ENCODE assay signal across 8 cellular contexts in genomic region chr20:18793625-18794427, GRCh38. TPM values are rescaled to one million over a fixed set of nuclear protein-coding genes. Genes with fewer than 3 reads are reported as not detected.
A peak's percentile ranks its signal among the peaks of the same experiment; 100 is the strongest.
DNase-seq lines count a peak whose midpoint lies in the region; TF ChIP-seq lines count a peak whose summit lies in the region.

No MANE protein-coding gene starts in this region.

- peak in 1 of 2 donors; percentile 65 for TF ChIP-seq POLR2A in suprapubic skin (IDR thresholded peaks at IDR 0.05)

- H3K4me3 ChIP-seq in HAP-1 (peak overlapping the region; percentile 47), MG63 (peak overlapping the region; percentile 65), suprapubic skin (peak overlapping the region; percentile 86)

- no peak for TF ChIP-seq CTCF in suprapubic skin (IDR thresholded peaks at IDR 0.05)

- H3K27me3 ChIP-seq in HAP-1 (ENCODE audit: low read depth) (no peaks in the 10 kb centered on the region), MG63 (no peaks in the 10 kb centered on the region), suprapubic skin (peaks cover 3% of the 10 kb centered on the region)

- 8% methylated on average over 22 of the region's 29 CpGs for WGBS in suprapubic skin

- peak overlapping the region; percentile 94 for H3K27ac Mint-ChIP-seq in activated naive CD4-positive, alpha-beta T cell treated with anti-CD3 and anti-CD28 coated beads for 36 hours

- H3K36me3 ChIP-seq in HAP-1 (replicated peaks) (no peaks in the 10 kb centered on the region), MG63 (no peaks in the 10 kb centered on the region), suprapubic skin (no peaks in the 10 kb centered on the region)

- no peak for TF ChIP-seq EP300 in suprapubic skin (IDR thresholded peaks at IDR 0.05)

- peak overlapping the region; percentile 93 for H3K27ac ChIP-seq in suprapubic skin

- CTCF ChIA-PET in activated naive CD4-positive, alpha-beta T cell treated with anti-CD3 and anti-CD28 coated beads for 36 hours (lab: Charles Lee): interaction anchor here (0.6 kb wide), 1 partner anchor 43 kb away, joined by 3 read pairs; no protein-coding TSS in a partner anchor

- intact Hi-C loops in activated naive CD4-positive, alpha-beta T cell treated with anti-CD3 and anti-CD28 coated beads for 36 hours (cut with micrococcal nuclease): loop anchor here (1.0 to 5.0 kb wide), 7 partner anchors 162 to 506 kb away; partner anchors contain the start of genes DTD1, DZANK1, POLR3F and SEC23B

- peaks cover 12% of the 10 kb centered on the region for H3K4me1 Mint-ChIP-seq in activated naive CD4-positive, alpha-beta T cell treated with anti-CD3 and anti-CD28 coated beads for 36 hours (ENCODE audit: low read depth)

- peaks cover 8% of the 10 kb centered on the region for H3K27me3 Mint-ChIP-seq in activated naive CD4-positive, alpha-beta T cell treated with anti-CD3 and anti-CD28 coated beads for 36 hours (ENCODE audit: low read depth)

- peaks cover 8% of the 10 kb centered on the region; the same call in 1 of the 2 replicates for H3K4me1 ChIP-seq in HAP-1
- H3K4me1 ChIP-seq in suprapubic skin: peaks cover 12% of the 10 kb centered on the region

- DNase-seq in GF-D8 (lab: John Stamatoyannopoulos, UW) (peak; percentile 72), HAP-1 (ENCODE audit: low spot score in 2 of 2) (peak; percentile 85 to 87), MG63 (peak; percentile 70), SIG-M5 treated with dmso at 0.1 percent for 504 hours (lab: John Stamatoyannopoulos, UW; ENCODE audit: unreplicated experiment) (peak; percentile 94), germinal center (ENCODE audit: low spot score) (peak; percentile 84), non-pigmented ciliary epithelial cell (ENCODE audit: low read depth) (peak; percentile 54), suprapubic skin (ENCODE audit: low spot score in 2 of 2) (peak; percentile 92 to 93)
- peak; percentile 93 for DNase-seq in activated naive CD4-positive, alpha-beta T cell treated with anti-CD3 and anti-CD28 coated beads for 36 hours

- in situ Hi-C loops in HAP-1 (cut with MboI; ENCODE audit: low sequenced_read_pairs): no loop called here

- H3K9me3 Mint-ChIP-seq in activated naive CD4-positive, alpha-beta T cell treated with anti-CD3 and anti-CD28 coated beads for 36 hours: peaks cover 6% of the 10 kb centered on the region

- H3K36me3 Mint-ChIP-seq in activated naive CD4-positive, alpha-beta T cell treated with anti-CD3 and anti-CD28 coated beads for 36 hours (ENCODE audit: low read depth): peaks cover 6% of the 10 kb centered on the region

- H3K9me3 ChIP-seq in HAP-1 (no peaks in the 10 kb centered on the region), MG63 (no peaks in the 10 kb centered on the region), suprapubic skin (no peaks in the 10 kb centered on the region)

- peak overlapping the region; percentile 91 for H3K4me3 Mint-ChIP-seq in activated naive CD4-positive, alpha-beta T cell treated with anti-CD3 and anti-CD28 coated beads for 36 hours

RNA-seq across cellular contexts. Expression of gene SCP2D1, which starts 19.8 kb away (rescaled TPM):
- not detected in 2 replicates for total RNA-seq in MG63 (2014; rRNA removed; shearing (Covaris generic); ENCODE audit: low replicate concordance)
- not detected for total RNA-seq in activated naive CD4-positive, alpha-beta T cell treated with anti-CD3 and anti-CD28 coated beads for 36 hours
- total RNA-seq in suprapubic skin: not detected

Comparison
In these comparisons a context has a peak if more than half of its experiments do, and no peak if none do; other contexts are left out.
1. Peak in every context shown above with its lines: DNase-seq, H3K4me3 ChIP-seq and H3K27ac ChIP-seq.